Comparison of ENCODE assay signal across 1 cellular context in genomic region chr9:126564128-126564527, GRCh38.
TF ChIP-seq lines count a peak whose summit lies in the region.

No MANE protein-coding gene starts in this region.

TF ChIP-seq in GM23338, 12 proteins besides CTCF, POLR2A, EP300 and RAD21 (continued from another document):
- TF ChIP-seq REST (IDR thresholded peaks at IDR 0.05; ENCODE audit: unreplicated experiment) = peak; percentile 56
